In genomic region chr17:72432881-72433280, GRCh38 we compare ENCODE assay signal across 20 cellular contexts.
"Had no signal": no experiment of that assay in that cellular context is flagged by ENCODE, and none has a peak within 500 bp of the region (broad histone marks: within the 10 kb centered on the region; RNA-seq: fewer than 3 reads in every experiment).

No MANE protein-coding gene starts in this region.

- DNase-seq: activated CD4-positive, alpha-beta T cell treated with anti-CD3 and anti-CD28 coated beads, Interleukin-2, amount 10 ng/mL, durations not matched to agents 7 days and 5 days; activated CD4-positive, CD25-positive, alpha-beta regulatory T cell; activated CD8-positive, alpha-beta memory T cell treated with anti-CD3 and anti-CD28 coated beads for 24 hours; activated gamma-delta T cell treated with Interleukin-2 at 50 U/mL for 16 hours; amygdala; brain microvascular endothelial cell; effector memory CD8-positive, alpha-beta T cell; gastrocnemius medialis; heart left ventricle; naive thymus-derived CD8-positive, alpha-beta T cell; stimulated activated CD4-positive, alpha-beta T cell treated with anti-CD3 and anti-CD28 coated beads, Interleukin-4, amount 100 ng/mL, for 4 hours; stimulated activated CD8-positive, alpha-beta memory T cell treated with anti-CD3 and anti-CD28 coated beads, Interleukin-4, amount 100 ng/mL, for 48 hours; stimulated activated naive CD4-positive, alpha-beta T cell treated with Interleukin-2 at 50 U/mL for 16 hours; substantia nigra; trophoblast cell had no signal

- H3K4me1 ChIP-seq: gastrocnemius medialis, heart left ventricle, right atrium auricular region had no signal

- ATAC-seq: effector memory CD8-positive, alpha-beta T cell; gastrocnemius medialis; heart left ventricle; naive thymus-derived CD8-positive, alpha-beta T cell had no signal

- H3K36me3 ChIP-seq: brain microvascular endothelial cell, gastrocnemius medialis, heart left ventricle, right atrium auricular region had no signal

- H3K9me3 ChIP-seq: gastrocnemius medialis, heart left ventricle, right atrium auricular region had no signal

- H3K27me3 ChIP-seq: brain microvascular endothelial cell, gastrocnemius medialis, heart left ventricle, right atrium auricular region had no signal

- H3K4me3 Mint-ChIP-seq: activated CD4-positive, alpha-beta T cell treated with anti-CD3 and anti-CD28 coated beads, Interleukin-2, amount 10 ng/mL, durations not matched to agents 7 days and 5 days; activated naive CD8-positive, alpha-beta T cell; dendritic cell treated with granulocyte-macrophage colony-stimulating factor and Interleukin-4, amounts not matched to agents 40 ng/mL and 50 ng/mL, for 4 days; effector memory CD8-positive, alpha-beta T cell; naive thymus-derived CD8-positive, alpha-beta T cell had no signal

- H3K27me3 Mint-ChIP-seq: activated CD4-positive, alpha-beta T cell treated with anti-CD3 and anti-CD28 coated beads, Interleukin-2, amount 10 ng/mL, durations not matched to agents 7 days and 5 days had no signal

- H3K27ac Mint-ChIP-seq: activated CD4-positive, alpha-beta T cell treated with anti-CD3 and anti-CD28 coated beads, Interleukin-2, amount 10 ng/mL, durations not matched to agents 7 days and 5 days; activated naive CD8-positive, alpha-beta T cell; dendritic cell treated with granulocyte-macrophage colony-stimulating factor and Interleukin-4, amounts not matched to agents 40 ng/mL and 50 ng/mL, for 4 days; effector memory CD8-positive, alpha-beta T cell; naive thymus-derived CD8-positive, alpha-beta T cell had no signal

- H3K36me3 Mint-ChIP-seq: activated naive CD8-positive, alpha-beta T cell; naive thymus-derived CD8-positive, alpha-beta T cell had no signal

- H3K9me3 Mint-ChIP-seq: activated CD4-positive, alpha-beta T cell treated with anti-CD3 and anti-CD28 coated beads, Interleukin-2, amount 10 ng/mL, durations not matched to agents 7 days and 5 days; dendritic cell treated with granulocyte-macrophage colony-stimulating factor and Interleukin-4, amounts not matched to agents 40 ng/mL and 50 ng/mL, for 4 days; effector memory CD8-positive, alpha-beta T cell; naive thymus-derived CD8-positive, alpha-beta T cell had no signal

- H3K27ac ChIP-seq: brain microvascular endothelial cell, epithelial cell of prostate, gastrocnemius medialis, heart left ventricle, right atrium auricular region had no signal

- H3K4me1 Mint-ChIP-seq: activated CD4-positive, alpha-beta T cell treated with anti-CD3 and anti-CD28 coated beads, Interleukin-2, amount 10 ng/mL, durations not matched to agents 7 days and 5 days; naive thymus-derived CD8-positive, alpha-beta T cell had no signal

- H3K4me3 ChIP-seq: gastrocnemius medialis, heart left ventricle, lung, right atrium auricular region had no signal
